1 cellular context compared by ENCODE assay signal in the genomic region with DNA sequence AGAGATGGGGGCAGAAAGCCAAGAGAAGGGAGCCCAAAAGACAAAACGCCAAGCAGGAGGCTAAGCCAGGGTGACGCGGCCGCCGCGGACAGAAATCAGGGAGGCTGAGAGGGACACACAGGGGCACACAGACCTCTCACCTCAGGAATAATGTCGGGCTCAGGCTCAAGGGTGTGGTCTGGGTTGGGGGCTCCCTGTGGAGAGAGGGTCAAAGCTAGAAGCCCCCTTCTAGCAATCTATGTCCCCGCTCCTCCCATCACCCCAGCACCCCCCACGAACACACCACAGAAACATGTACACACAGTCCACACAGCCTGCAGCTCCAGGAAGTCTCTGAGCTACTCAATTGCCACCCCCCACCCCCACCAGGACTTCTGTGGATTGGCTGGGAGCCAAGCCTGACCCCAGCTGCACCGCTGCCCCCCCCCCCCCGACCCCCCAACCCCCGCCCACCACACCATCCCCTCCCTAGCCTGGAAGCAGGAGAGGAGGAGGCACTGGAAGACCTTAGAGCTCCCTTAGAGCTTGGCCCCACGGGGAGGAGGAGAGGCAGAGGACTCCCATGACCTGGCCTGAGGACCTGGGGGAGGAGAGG.
TF ChIP-seq lines count a peak whose summit lies in the region.

No MANE protein-coding gene starts in this region.

TF ChIP-seq in IMR-90, 13 proteins besides CTCF, POLR2A, EP300 and RAD21:
- TF ChIP-seq CHD1 (IDR thresholded peaks at IDR 0.05; ENCODE audit: low read depth, low read length): peak; percentile 11; the same call in 1 of the 2 replicates
- TF ChIP-seq NFE2L2 (IDR thresholded peaks at IDR 0.05; ENCODE audit: low read depth, low read length): no peak
- no peak for TF ChIP-seq RCOR1 (IDR thresholded peaks at IDR 0.05; ENCODE audit: insufficient replicate concordance, low read length)
